30 cellular contexts compared by ENCODE assay signal in genomic region chr18:24509435-24509834, GRCh38. TPM values are rescaled to one million over a fixed set of nuclear protein-coding genes. Genes with fewer than 3 reads are reported as not detected.
"Had no signal": no experiment of that assay in that cellular context is flagged by ENCODE, and none has a peak within 500 bp of the region (broad histone marks: within the 10 kb centered on the region; RNA-seq: fewer than 3 reads in every experiment).

No MANE protein-coding gene starts in this region.

- H3K27ac ChIP-seq: neutrophil, pancreas, psoas muscle, skin epidermis, thoracic aorta, thyroid gland, tibial nerve, upper lobe of left lung, vagina had no signal

- ATAC-seq: naive thymus-derived CD8-positive, alpha-beta T cell; natural killer cell treated with Interleukin-12 subunit alpha and Interleukin-12 subunit beta and Interleukin-15 and Interleukin-18, amount 100 ng/mL, for 72 hours; pancreas; psoas muscle; right cardiac atrium; sciatic nerve; stimulated activated memory B cell treated with anti-CD40 and anti-IgM and Interleukin-4, amounts not matched to agents 10 μg/mL and 1 μg/mL and 100 μg/mL, for 72 hours; stimulated activated naive CD8-positive, alpha-beta T cell treated with anti-CD3 and anti-CD28 coated beads, Interleukin-15, amount 100 ng/mL, for 72 hours; stimulated activated naive CD8-positive, alpha-beta T cell treated with anti-CD3 and anti-CD28 coated beads, Interleukin-15, Interleukin-2, amounts not matched to agents 100 U/mL and 50 U/mL, for 24 hours had no signal

- H3K36me3 Mint-ChIP-seq: naive B cell; naive thymus-derived CD8-positive, alpha-beta T cell; natural killer cell treated with Interleukin-12 subunit alpha and Interleukin-12 subunit beta and Interleukin-15 and Interleukin-18, amount 100 ng/mL, for 72 hours; stimulated activated memory B cell treated with anti-CD40 and anti-IgM and Interleukin-4, amounts not matched to agents 10 μg/mL and 1 μg/mL and 100 μg/mL, for 72 hours had no signal

- H3K27ac Mint-ChIP-seq: naive thymus-derived CD8-positive, alpha-beta T cell; natural killer cell treated with Interleukin-12 subunit alpha and Interleukin-12 subunit beta and Interleukin-15 and Interleukin-18, amount 100 ng/mL, for 72 hours; progenitor cell of endocrine pancreas; stimulated activated memory B cell treated with anti-CD40 and anti-IgM and Interleukin-4, amounts not matched to agents 10 μg/mL and 1 μg/mL and 100 μg/mL, for 72 hours had no signal

- H3K4me1 ChIP-seq: pancreas, psoas muscle, thyroid gland, tibial nerve, upper lobe of left lung, vagina had no signal

- FAIRE-seq: pancreas, urothelium cell line had no signal

- H3K4me3 Mint-ChIP-seq: naive thymus-derived CD8-positive, alpha-beta T cell; natural killer cell treated with Interleukin-12 subunit alpha and Interleukin-12 subunit beta and Interleukin-15 and Interleukin-18, amount 100 ng/mL, for 72 hours; stimulated activated memory B cell treated with anti-CD40 and anti-IgM and Interleukin-4, amounts not matched to agents 10 μg/mL and 1 μg/mL and 100 μg/mL, for 72 hours; stimulated activated naive CD8-positive, alpha-beta T cell treated with anti-CD3 and anti-CD28 coated beads, Interleukin-15, amount 100 ng/mL, for 72 hours had no signal

- H3K36me3 ChIP-seq: neutrophil, pancreas, thoracic aorta, thyroid gland, tibial nerve, upper lobe of left lung, vagina had no signal

- H3K27me3 ChIP-seq: neutrophil, pancreas, thyroid gland, tibial nerve, upper lobe of left lung, vagina had no signal

- H3K4me3 ChIP-seq: pancreas, psoas muscle, skin epidermis, thoracic aorta, thyroid gland, tibial nerve, upper lobe of left lung, vagina had no signal

- H3K9me3 Mint-ChIP-seq: naive thymus-derived CD8-positive, alpha-beta T cell; natural killer cell treated with Interleukin-12 subunit alpha and Interleukin-12 subunit beta and Interleukin-15 and Interleukin-18, amount 100 ng/mL, for 72 hours; stimulated activated memory B cell treated with anti-CD40 and anti-IgM and Interleukin-4, amounts not matched to agents 10 μg/mL and 1 μg/mL and 100 μg/mL, for 72 hours; stimulated activated naive CD8-positive, alpha-beta T cell treated with anti-CD3 and anti-CD28 coated beads, Interleukin-15, amount 100 ng/mL, for 72 hours had no signal

- H3K9me3 ChIP-seq: neutrophil, pancreas, psoas muscle, thoracic aorta, thyroid gland, tibial nerve, upper lobe of left lung, vagina had no signal

- DNase-seq: naive B cell; naive thymus-derived CD8-positive, alpha-beta T cell; nucleus accumbens; pancreas; psoas muscle; right cardiac atrium; stimulated activated CD4-positive, alpha-beta T cell treated with anti-CD3 and anti-CD28 coated beads, Interleukin-15, amount 100 ng/mL, for 24 hours; stimulated activated CD4-positive, alpha-beta T cell treated with anti-CD3 and anti-CD28 coated beads, Interleukin-2, amount 100 ng/mL, for 24 hours; stimulated activated CD4-positive, alpha-beta T cell treated with anti-CD3 and anti-CD28 coated beads, Interleukin-2, amount 100 ng/mL, for 48 hours; stimulated activated CD4-positive, alpha-beta T cell treated with anti-CD3 and anti-CD28 coated beads, Interleukin-4, amount 100 ng/mL, for 24 hours; stimulated activated naive CD4-positive, alpha-beta T cell; stimulated activated naive CD8-positive, alpha-beta T cell treated with anti-CD3 and anti-CD28 coated beads, Interleukin-15, amount 100 ng/mL, for 72 hours; stimulated activated naive CD8-positive, alpha-beta T cell treated with anti-CD3 and anti-CD28 coated beads, Interleukin-15, Interleukin-2, amounts not matched to agents 100 U/mL and 50 U/mL, for 24 hours; thyroid gland; trophoblast cell; upper lobe of left lung had no signal

- H3K27me3 Mint-ChIP-seq: progenitor cell of endocrine pancreas; stimulated activated naive CD8-positive, alpha-beta T cell treated with anti-CD3 and anti-CD28 coated beads, Interleukin-15, amount 100 ng/mL, for 72 hours had no signal

- H3K4me1 Mint-ChIP-seq: naive B cell; naive thymus-derived CD8-positive, alpha-beta T cell; stimulated activated memory B cell treated with anti-CD40 and anti-IgM and Interleukin-4, amounts not matched to agents 10 μg/mL and 1 μg/mL and 100 μg/mL, for 72 hours; stimulated activated naive CD8-positive, alpha-beta T cell treated with anti-CD3 and anti-CD28 coated beads, Interleukin-15, amount 100 ng/mL, for 72 hours had no signal

RNA-seq across cellular contexts. Expression of gene HRH4, which starts 49.0 kb away (rescaled TPM):
- total RNA-seq: naive thymus-derived CD8-positive, alpha-beta T cell; osteocyte; progenitor cell of endocrine pancreas; right cardiac atrium; temporal lobe; thyroid gland; ureter; vagina had no signal
- polyA plus RNA-seq: neural cell, pancreas, right cardiac atrium had no signal
